1 cellular context compared by ENCODE assay signal in the genomic region with DNA sequence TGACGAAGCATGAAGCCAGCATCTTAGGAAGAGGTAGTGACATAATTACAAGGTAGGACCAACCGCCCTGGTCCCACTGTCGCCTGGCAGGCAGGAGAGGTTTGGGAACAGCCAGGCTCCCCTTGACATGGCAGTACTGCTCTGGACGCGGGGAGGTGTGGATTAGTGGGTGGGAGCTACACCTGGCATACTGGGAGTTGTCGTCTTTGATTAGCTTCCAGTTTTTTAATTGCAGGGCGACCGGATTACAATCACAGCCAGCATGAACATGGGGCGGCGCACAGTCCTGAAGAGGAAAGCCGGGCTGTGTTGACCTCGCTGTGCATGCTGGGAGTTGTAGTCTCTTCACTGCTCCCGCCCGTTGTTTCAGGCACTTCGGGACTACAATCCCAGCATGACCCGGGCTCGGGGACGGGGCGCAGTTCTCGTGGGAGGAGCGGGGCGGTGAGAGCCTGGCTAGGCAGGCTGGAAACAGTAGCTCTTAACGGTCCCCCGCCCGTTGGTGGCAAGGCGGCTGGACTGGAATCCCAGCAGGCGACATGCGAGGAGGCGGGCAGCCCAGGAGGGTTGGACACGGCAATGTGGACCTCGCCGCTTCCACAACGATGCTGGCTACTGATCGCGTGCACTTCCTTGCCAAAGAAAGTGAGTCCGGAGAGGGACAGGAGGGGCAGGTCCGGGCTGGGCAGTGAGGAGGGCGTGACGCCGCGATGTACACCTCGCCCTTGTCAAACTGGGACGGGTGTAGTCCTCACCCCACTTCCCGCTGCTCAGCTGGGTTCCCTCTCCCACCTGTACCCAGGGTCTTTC.
TF ChIP-seq lines count a peak whose summit lies in the region.

No MANE protein-coding gene starts in this region.

TF ChIP-seq in K562, 482 proteins besides CTCF, POLR2A, EP300 and RAD21 (continued from another document):
- no peak for TF ChIP-seq KAT2B (IDR thresholded peaks at IDR 0.05; ENCODE audit: low read depth, low read length)
- TF ChIP-seq, protein P1, sequence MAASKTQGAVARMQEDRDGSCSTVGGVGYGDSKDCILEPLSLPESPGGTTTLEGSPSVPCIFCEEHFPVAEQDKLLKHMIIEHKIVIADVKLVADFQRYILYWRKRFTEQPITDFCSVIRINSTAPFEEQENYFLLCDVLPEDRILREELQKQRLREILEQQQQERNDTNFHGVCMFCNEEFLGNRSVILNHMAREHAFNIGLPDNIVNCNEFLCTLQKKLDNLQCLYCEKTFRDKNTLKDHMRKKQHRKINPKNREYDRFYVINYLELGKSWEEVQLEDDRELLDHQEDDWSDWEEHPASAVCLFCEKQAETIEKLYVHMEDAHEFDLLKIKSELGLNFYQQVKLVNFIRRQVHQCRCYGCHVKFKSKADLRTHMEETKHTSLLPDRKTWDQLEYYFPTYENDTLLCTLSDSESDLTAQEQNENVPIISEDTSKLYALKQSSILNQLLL (CRISPR knock-in tag; IDR thresholded peaks at IDR 0.05; ENCODE audit: borderline replicate concordance) = no peak
- peak; percentile 83 for TF ChIP-seq HCFC1 (IDR thresholded peaks at IDR 0.05; ENCODE audit: low read depth, low read length)
- TF ChIP-seq CREB1 (IDR thresholded peaks at IDR 0.05) = no peak
- no peak for TF ChIP-seq CREB1 (CRISPR knock-in tag; IDR thresholded peaks at IDR 0.05)
- no peak for TF ChIP-seq ZNF766 (CRISPR knock-in tag; conservative IDR thresholded peaks at IDR 0.05)
- peak; percentile 47; the same call in 1 of the 2 replicates for TF ChIP-seq CXXC5 (CRISPR knock-in tag; IDR thresholded peaks at IDR 0.05)
- peak; percentile 77 for TF ChIP-seq ZNF143 (CRISPR knock-in tag; IDR thresholded peaks at IDR 0.05)
- TF ChIP-seq ZFP91 (CRISPR knock-in tag; IDR thresholded peaks at IDR 0.05) = no peak
- no peak for TF ChIP-seq SAFB (IDR thresholded peaks at IDR 0.05; ENCODE audit: borderline replicate concordance, low read depth, low read length)
- no peak for TF ChIP-seq MNT (conservative IDR thresholded peaks at IDR 0.05)
- TF ChIP-seq ARHGAP35 (IDR thresholded peaks at IDR 0.05; ENCODE audit: partially characterized antibody) = no peak
- peak; percentile 11 for TF ChIP-seq RFX1 (IDR thresholded peaks at IDR 0.05)
- no peak for TF ChIP-seq ZNF655 (CRISPR knock-in tag; IDR thresholded peaks at IDR 0.05)
- TF ChIP-seq DNMT1 (IDR thresholded peaks at IDR 0.05) = no peak
- TF ChIP-seq SIX5 (IDR thresholded peaks at IDR 0.05; ENCODE audit: borderline replicate concordance in 1 of 2, insufficient read depth in 1 of 2, low read depth in 1 of 2, low read length in 2 of 2) = peak; percentile 32 to 43; a peak in 2 of 4 replicates
- peak; percentile 84 for TF ChIP-seq CHD2 (IDR thresholded peaks at IDR 0.05; ENCODE audit: low read depth, low read length)
- 0 out of 2 replicates have a peak, but pooled peaks have one; percentile 33 for TF ChIP-seq CREM (IDR thresholded peaks at IDR 0.05; ENCODE audit: low read depth)
- TF ChIP-seq CUX1 (CRISPR knock-in tag; IDR thresholded peaks at IDR 0.05) = no peak
- TF ChIP-seq TCF7L2 (IDR thresholded peaks at IDR 0.05; ENCODE audit: low read depth, low read length) = no peak
- TF ChIP-seq MTF1 (CRISPR knock-in tag; IDR thresholded peaks at IDR 0.05; ENCODE audit: borderline replicate concordance) = no peak
- TF ChIP-seq MYNN (IDR thresholded peaks at IDR 0.05) = no peak
- TF ChIP-seq MYNN (CRISPR knock-in tag; IDR thresholded peaks at IDR 0.05) = no peak
- TF ChIP-seq SRSF1 (IDR thresholded peaks at IDR 0.05; ENCODE audit: low read depth, low read length) = no peak
- no peak for TF ChIP-seq SP1 (CRISPR knock-in tag; IDR thresholded peaks at IDR 0.05)
- no peak for TF ChIP-seq NR2C1 (IDR thresholded peaks at IDR 0.05)
- TF ChIP-seq NR2C1 (tag; IDR thresholded peaks at IDR 0.05) = no peak
- TF ChIP-seq AFF1 (IDR thresholded peaks at IDR 0.05; ENCODE audit: low read depth in 1 of 2, partially characterized antibody in 2 of 2) = peak in 1 of 2 experiments; percentile 93
